In the genomic region with DNA sequence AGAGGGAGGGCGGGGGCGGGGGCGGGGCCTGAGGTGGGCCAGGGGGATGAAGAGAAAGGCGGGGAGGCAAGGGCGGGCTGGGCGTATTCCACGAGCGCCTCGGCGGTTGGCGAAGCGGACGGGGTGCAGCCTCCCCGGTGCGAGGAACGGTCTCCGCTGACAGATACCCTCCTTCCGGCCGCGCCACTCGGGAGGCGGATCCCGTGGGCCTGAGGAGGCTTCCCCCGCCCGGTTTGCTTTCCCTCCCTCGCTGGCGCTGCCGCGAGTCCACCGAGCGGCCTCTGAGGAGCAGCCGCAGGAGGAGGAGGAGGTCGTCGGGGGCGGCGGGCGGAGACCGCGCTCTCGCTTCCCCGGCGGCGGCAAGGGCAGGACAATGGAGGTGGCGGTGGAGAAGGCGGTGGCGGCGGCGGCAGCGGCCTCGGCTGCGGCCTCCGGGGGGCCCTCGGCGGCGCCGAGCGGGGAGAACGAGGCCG, we compare ENCODE assay signal across 1 cellular context.
TF ChIP-seq lines count a peak whose summit lies in the region.

A gene (plus strand): TSS at position 84 of the 473 bp plus-strand sequence. CDS start 290 bp downstream, at position 374.

TF ChIP-seq in WTC11, 78 proteins besides CTCF, POLR2A, EP300 and RAD21 (continued from another document):
- TF ChIP-seq, protein P1, sequence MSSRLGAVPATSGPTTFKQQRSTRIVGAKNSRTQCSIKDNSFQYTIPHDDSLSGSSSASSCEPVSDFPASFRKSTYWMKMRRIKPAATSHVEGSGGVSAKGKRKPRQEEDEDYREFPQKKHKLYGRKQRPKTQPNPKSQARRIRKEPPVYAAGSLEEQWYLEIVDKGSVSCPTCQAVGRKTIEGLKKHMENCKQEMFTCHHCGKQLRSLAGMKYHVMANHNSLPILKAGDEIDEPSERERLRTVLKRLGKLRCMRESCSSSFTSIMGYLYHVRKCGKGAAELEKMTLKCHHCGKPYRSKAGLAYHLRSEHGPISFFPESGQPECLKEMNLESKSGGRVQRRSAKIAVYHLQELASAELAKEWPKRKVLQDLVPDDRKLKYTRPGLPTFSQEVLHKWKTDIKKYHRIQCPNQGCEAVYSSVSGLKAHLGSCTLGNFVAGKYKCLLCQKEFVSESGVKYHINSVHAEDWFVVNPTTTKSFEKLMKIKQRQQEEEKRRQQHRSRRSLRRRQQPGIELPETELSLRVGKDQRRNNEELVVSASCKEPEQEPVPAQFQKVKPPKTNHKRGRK (CRISPR knock-in tag; IDR thresholded peaks at IDR 0.05; ENCODE audit: borderline replicate concordance) = no peak
- TF ChIP-seq TP53 (CRISPR knock-in tag; IDR thresholded peaks at IDR 0.05) (no peak), ZNF121 (CRISPR knock-in tag; IDR thresholded peaks at IDR 0.05) (no peak), ZNF263 (CRISPR knock-in tag; IDR thresholded peaks at IDR 0.05; ENCODE audit: low read depth) (no peak), JAZF1 (CRISPR knock-in tag; IDR thresholded peaks at IDR 0.05) (no peak), TEAD4 (CRISPR knock-in tag; IDR thresholded peaks at IDR 0.05) (no peak), ZNF396 (CRISPR knock-in tag; IDR thresholded peaks at IDR 0.05; ENCODE audit: borderline replicate concordance) (no peak), GABPB1 (CRISPR knock-in tag; IDR thresholded peaks at IDR 0.05) (peak; percentile 56; the same call in 1 of the 2 replicates)
- TF ChIP-seq, protein P2, sequence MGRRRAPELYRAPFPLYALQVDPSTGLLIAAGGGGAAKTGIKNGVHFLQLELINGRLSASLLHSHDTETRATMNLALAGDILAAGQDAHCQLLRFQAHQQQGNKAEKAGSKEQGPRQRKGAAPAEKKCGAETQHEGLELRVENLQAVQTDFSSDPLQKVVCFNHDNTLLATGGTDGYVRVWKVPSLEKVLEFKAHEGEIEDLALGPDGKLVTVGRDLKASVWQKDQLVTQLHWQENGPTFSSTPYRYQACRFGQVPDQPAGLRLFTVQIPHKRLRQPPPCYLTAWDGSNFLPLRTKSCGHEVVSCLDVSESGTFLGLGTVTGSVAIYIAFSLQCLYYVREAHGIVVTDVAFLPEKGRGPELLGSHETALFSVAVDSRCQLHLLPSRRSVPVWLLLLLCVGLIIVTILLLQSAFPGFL (CRISPR knock-in tag; IDR thresholded peaks at IDR 0.05; ENCODE audit: borderline replicate concordance) = peak; percentile 42; the same call in 1 of the 2 replicates
- TF ChIP-seq, protein P3, sequence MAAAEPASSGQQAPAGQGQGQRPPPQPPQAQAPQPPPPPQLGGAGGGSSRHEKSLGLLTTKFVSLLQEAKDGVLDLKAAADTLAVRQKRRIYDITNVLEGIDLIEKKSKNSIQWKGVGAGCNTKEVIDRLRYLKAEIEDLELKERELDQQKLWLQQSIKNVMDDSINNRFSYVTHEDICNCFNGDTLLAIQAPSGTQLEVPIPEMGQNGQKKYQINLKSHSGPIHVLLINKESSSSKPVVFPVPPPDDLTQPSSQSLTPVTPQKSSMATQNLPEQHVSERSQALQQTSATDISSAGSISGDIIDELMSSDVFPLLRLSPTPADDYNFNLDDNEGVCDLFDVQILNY (CRISPR knock-in tag; IDR thresholded peaks at IDR 0.05) = no peak
- TF ChIP-seq, protein P4, sequence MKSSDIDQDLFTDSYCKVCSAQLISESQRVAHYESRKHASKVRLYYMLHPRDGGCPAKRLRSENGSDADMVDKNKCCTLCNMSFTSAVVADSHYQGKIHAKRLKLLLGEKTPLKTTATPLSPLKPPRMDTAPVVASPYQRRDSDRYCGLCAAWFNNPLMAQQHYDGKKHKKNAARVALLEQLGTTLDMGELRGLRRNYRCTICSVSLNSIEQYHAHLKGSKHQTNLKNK (CRISPR knock-in tag; IDR thresholded peaks at IDR 0.05) = no peak
- TF ChIP-seq, protein P5, sequence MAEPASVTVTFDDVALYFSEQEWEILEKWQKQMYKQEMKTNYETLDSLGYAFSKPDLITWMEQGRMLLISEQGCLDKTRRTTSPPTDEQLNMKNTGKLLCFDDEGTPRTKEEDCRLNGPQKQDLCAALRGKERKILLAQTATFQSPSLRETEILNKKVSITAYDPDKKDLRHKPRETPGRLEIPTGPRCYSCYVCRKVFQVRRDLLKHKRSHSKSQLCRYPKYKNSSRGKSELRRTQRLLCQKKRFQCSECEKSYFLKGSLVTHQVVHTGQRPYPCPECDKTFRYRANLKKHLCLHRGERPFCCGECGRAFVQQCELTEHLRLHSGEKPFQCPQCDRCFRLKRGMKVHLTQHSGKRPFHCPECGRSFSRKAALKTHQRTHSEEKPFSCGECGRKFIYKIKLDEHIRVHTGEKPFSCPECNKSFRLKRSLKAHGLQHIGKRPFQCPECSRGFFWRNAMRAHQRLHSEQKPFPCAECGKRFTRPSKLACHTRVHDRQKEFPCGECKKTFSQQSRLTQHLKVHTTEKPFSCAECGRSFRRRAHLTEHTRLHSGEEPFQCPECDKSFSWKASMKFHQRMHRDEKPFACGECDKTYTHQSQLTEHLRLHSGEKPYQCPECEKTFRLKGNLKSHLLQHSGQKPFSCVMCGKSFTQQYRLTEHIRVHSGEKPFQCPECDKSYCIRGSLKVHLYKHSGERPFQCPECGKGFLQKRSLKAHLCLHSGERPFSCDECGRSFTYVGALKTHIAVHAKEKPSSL (CRISPR knock-in tag; conservative IDR thresholded peaks at IDR 0.05) = no peak
- TF ChIP-seq, protein P6, sequence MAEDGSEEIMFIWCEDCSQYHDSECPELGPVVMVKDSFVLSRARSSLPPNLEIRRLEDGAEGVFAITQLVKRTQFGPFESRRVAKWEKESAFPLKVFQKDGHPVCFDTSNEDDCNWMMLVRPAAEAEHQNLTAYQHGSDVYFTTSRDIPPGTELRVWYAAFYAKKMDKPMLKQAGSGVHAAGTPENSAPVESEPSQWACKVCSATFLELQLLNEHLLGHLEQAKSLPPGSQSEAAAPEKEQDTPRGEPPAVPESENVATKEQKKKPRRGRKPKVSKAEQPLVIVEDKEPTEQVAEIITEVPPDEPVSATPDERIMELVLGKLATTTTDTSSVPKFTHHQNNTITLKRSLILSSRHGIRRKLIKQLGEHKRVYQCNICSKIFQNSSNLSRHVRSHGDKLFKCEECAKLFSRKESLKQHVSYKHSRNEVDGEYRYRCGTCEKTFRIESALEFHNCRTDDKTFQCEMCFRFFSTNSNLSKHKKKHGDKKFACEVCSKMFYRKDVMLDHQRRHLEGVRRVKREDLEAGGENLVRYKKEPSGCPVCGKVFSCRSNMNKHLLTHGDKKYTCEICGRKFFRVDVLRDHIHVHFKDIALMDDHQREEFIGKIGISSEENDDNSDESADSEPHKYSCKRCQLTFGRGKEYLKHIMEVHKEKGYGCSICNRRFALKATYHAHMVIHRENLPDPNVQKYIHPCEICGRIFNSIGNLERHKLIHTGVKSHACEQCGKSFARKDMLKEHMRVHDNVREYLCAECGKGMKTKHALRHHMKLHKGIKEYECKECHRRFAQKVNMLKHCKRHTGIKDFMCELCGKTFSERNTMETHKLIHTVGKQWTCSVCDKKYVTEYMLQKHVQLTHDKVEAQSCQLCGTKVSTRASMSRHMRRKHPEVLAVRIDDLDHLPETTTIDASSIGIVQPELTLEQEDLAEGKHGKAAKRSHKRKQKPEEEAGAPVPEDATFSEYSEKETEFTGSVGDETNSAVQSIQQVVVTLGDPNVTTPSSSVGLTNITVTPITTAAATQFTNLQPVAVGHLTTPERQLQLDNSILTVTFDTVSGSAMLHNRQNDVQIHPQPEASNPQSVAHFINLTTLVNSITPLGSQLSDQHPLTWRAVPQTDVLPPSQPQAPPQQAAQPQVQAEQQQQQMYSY (CRISPR knock-in tag; IDR thresholded peaks at IDR 0.05) = no peak; the same call in 1 of the 2 replicates
